In the genomic region with DNA sequence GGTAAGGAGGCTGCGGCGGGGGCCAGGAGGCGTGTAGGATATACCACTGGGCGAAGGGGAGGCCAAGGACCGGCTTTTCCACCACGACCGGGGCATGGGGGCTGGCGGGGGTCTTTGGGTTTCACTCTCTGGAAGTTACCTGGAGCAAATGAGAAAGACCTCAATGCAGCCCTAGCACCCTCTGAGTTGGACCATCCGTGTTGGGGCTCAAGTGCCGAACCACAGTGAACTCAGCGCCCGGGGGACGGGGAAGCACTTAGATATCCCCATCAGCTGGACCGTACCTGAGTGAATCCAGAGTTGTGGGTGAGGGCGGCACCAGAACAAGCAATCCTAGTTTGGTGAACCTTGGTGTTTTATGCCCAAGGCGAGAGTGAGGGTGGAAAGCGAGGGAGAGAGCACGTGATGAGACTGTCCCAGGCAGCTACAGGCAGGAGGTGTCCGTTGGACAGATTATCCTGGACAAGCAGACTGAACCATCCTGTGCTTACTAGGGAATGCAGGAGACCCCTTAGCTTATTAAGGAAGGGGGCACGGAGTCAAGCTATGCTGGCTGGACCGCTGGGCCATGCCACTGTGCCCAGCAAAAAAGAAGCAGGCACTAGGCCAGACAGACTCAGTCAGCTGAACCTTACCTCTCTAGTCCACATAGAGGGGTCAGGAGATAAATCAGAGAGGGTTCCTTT, we compare ENCODE assay signal across 8 cellular contexts.
DNase-seq lines count a peak whose midpoint lies in the region; ATAC-seq lines count a peak whose summit lies in the region.

No MANE protein-coding gene starts in this region.

- H3K4me3 ChIP-seq in HUES48 (ENCODE audit: low read depth, low read length) (peak overlapping the region; percentile 90), iPS-18a (ENCODE audit: low read length) (peak overlapping the region; percentile 85)

- peaks cover 23% of the 10 kb centered on the region for H3K36me3 ChIP-seq in HUES48 (ENCODE audit: control insufficient read depth, insufficient read depth, low read length)
- peaks cover 13% of the 10 kb centered on the region for H3K36me3 ChIP-seq in iPS-18a (ENCODE audit: control insufficient read depth, low read depth, low read length)

- H3K9me3 Mint-ChIP-seq in activated naive CD8-positive, alpha-beta T cell (ENCODE audit: low read depth) = no peaks in the 10 kb centered on the region
- H3K9me3 Mint-ChIP-seq in stimulated activated naive B cell treated with anti-CD40 and anti-IgM and Interleukin-4, amounts not matched to agents 10 μg/mL and 1 μg/mL and 100 μg/mL, for 72 hours = no peaks in the 10 kb centered on the region

- H3K4me3 Mint-ChIP-seq in activated naive CD8-positive, alpha-beta T cell = peak overlapping the region; percentile 100
- peak overlapping the region; percentile 99 to 100 for H3K4me3 Mint-ChIP-seq in stimulated activated naive B cell treated with anti-CD40 and anti-IgM and Interleukin-4, amounts not matched to agents 10 μg/mL and 1 μg/mL and 100 μg/mL, for 72 hours

- ATAC-seq in stimulated activated naive B cell treated with anti-CD40 and anti-IgM and Interleukin-4, amounts not matched to agents 10 μg/mL and 1 μg/mL and 100 μg/mL, for 72 hours (replicated peaks) = peak; percentile 0 to 1

- H3K27me3 ChIP-seq in HUES48 (ENCODE audit: control insufficient read depth, insufficient read depth, low read length) (no peaks in the 10 kb centered on the region), iPS-18a (ENCODE audit: control insufficient read depth, insufficient read depth, low read length) (no peaks in the 10 kb centered on the region)

- no peaks in the 10 kb centered on the region for H3K27me3 Mint-ChIP-seq in activated naive CD8-positive, alpha-beta T cell
- no peaks in the 10 kb centered on the region for H3K27me3 Mint-ChIP-seq in stimulated activated naive B cell treated with anti-CD40 and anti-IgM and Interleukin-4, amounts not matched to agents 10 μg/mL and 1 μg/mL and 100 μg/mL, for 72 hours

- H3K4me1 ChIP-seq in HUES48 (ENCODE audit: control insufficient read depth, insufficient read depth, low read length) (peaks cover 4% of the 10 kb centered on the region; the same call in 1 of the 2 replicates), iPS-18a (ENCODE audit: control insufficient read depth, low read depth, low read length) (peaks cover 10% of the 10 kb centered on the region)

- H3K9ac ChIP-seq in HUES48 (ENCODE audit: low read depth, low read length) = peak overlapping the region; percentile 98
- peak overlapping the region; percentile 96 for H3K9ac ChIP-seq in iPS-18a (ENCODE audit: low read length)

- H3K27ac ChIP-seq in HUES48 (ENCODE audit: low read depth, low read length) (peak overlapping the region; percentile 94), iPS-18a (ENCODE audit: low read length) (peak overlapping the region; percentile 99)

- H3K9me3 ChIP-seq in HUES48 (ENCODE audit: control insufficient read depth, insufficient read depth, low read length) = no peaks in the 10 kb centered on the region
- no peaks in the 10 kb centered on the region for H3K9me3 ChIP-seq in iPS-18a (ENCODE audit: control insufficient read depth, low read depth, low read length)

- H3K36me3 Mint-ChIP-seq in activated naive CD8-positive, alpha-beta T cell = peaks cover 4% of the 10 kb centered on the region
- H3K36me3 Mint-ChIP-seq in stimulated activated naive B cell treated with anti-CD40 and anti-IgM and Interleukin-4, amounts not matched to agents 10 μg/mL and 1 μg/mL and 100 μg/mL, for 72 hours = peaks cover 35 to 37% of the 10 kb centered on the region in 2 donors

- H3K4me1 Mint-ChIP-seq in activated naive CD8-positive, alpha-beta T cell (ENCODE audit: low read depth) = peaks cover 28% of the 10 kb centered on the region
- peaks cover 32 to 35% of the 10 kb centered on the region in 2 donors for H3K4me1 Mint-ChIP-seq in stimulated activated naive B cell treated with anti-CD40 and anti-IgM and Interleukin-4, amounts not matched to agents 10 μg/mL and 1 μg/mL and 100 μg/mL, for 72 hours

- DNase-seq in stimulated activated naive B cell treated with anti-CD40 and anti-IgM and Interleukin-4, amounts not matched to agents 10 μg/mL and 1 μg/mL and 100 μg/mL, for 72 hours = no peak
- DNase-seq in middle frontal gyrus (ENCODE audit: extremely low spot score, low spot score) (no peak), SW 1271 (lab: John Stamatoyannopoulos, UW) (no peak), T-helper 9 cell (no peak), DMS153 (lab: John Stamatoyannopoulos, UW) (no peak)

- peak overlapping the region; percentile 98 for H3K27ac Mint-ChIP-seq in activated naive CD8-positive, alpha-beta T cell
- H3K27ac Mint-ChIP-seq in stimulated activated naive B cell treated with anti-CD40 and anti-IgM and Interleukin-4, amounts not matched to agents 10 μg/mL and 1 μg/mL and 100 μg/mL, for 72 hours = peak overlapping the region; percentile 99
